In genomic region chr10:113058175-113058961, GRCh38 we compare ENCODE assay signal across 8 cellular contexts.
DNase-seq lines count a peak whose midpoint lies in the region; ATAC-seq and TF ChIP-seq lines count a peak whose summit lies in the region.

No MANE protein-coding gene starts in this region.

- WGBS in smooth muscle cell (ENCODE audit: low lambda C conversion rate): 16% methylated on average over 15 of the region's 15 CpGs

- peak overlapping the region; percentile 80 for H3K4me2 ChIP-seq in smooth muscle cell

- no peaks in the 10 kb centered on the region for H3K36me3 Mint-ChIP-seq in activated naive CD8-positive, alpha-beta T cell treated with anti-CD3 and anti-CD28 coated beads, Interleukin-2, amount 50 U/mL, for 24 hours (ENCODE audit: low read depth)

- peaks cover 32% of the 10 kb centered on the region for H3F3A ChIP-seq in smooth muscle cell (ENCODE audit: low read depth)

- peak; percentile 71 for ATAC-seq in SK-N-SH treated with all-trans-retinoic acid at 6 μM for 48 hours
- peak; percentile 19 for ATAC-seq in left ventricle myocardium superior
- ATAC-seq in activated naive CD8-positive, alpha-beta T cell treated with anti-CD3 and anti-CD28 coated beads, Interleukin-2, amount 50 U/mL, for 24 hours: no peak

- no peaks in the 10 kb centered on the region for H3K27me3 Mint-ChIP-seq in activated naive CD8-positive, alpha-beta T cell treated with anti-CD3 and anti-CD28 coated beads, Interleukin-2, amount 50 U/mL, for 24 hours

- H3K36me3 ChIP-seq in smooth muscle cell (ENCODE audit: low read depth): no peaks in the 10 kb centered on the region

- peaks cover 22% of the 10 kb centered on the region for H4K20me1 ChIP-seq in smooth muscle cell (ENCODE audit: low read depth)

- DNase-seq in HFF-Myc (ENCODE audit: extremely low read depth, low read depth) (no peak), left ventricle myocardium superior (no peak), smooth muscle cell (lab: John Stamatoyannopoulos, UW; ENCODE audit: unreplicated experiment) (no peak), Kasumi-1 (lab: John Stamatoyannopoulos, UW) (no peak), GM19240 (ENCODE audit: insufficient read length, low spot score) (no peak)
- no peak for DNase-seq in stimulated activated CD4-positive, alpha-beta T cell treated with anti-CD3 and anti-CD28 coated beads, Interleukin-1b, Interleukin-23, amount 100 ng/mL, for 48 hours
- no peak for DNase-seq in activated naive CD8-positive, alpha-beta T cell treated with anti-CD3 and anti-CD28 coated beads, Interleukin-2, amount 50 U/mL, for 24 hours

- H3K9me3 ChIP-seq in smooth muscle cell (replicated peaks; ENCODE audit: low read depth): no peaks in the 10 kb centered on the region

- H3K4me3 Mint-ChIP-seq in activated naive CD8-positive, alpha-beta T cell treated with anti-CD3 and anti-CD28 coated beads, Interleukin-2, amount 50 U/mL, for 24 hours: no peak overlapping the region

- peaks cover 86% of the 10 kb centered on the region for H3K4me1 ChIP-seq in smooth muscle cell (ENCODE audit: low read depth)

- H3K9ac ChIP-seq in smooth muscle cell (ENCODE audit: low read depth): peak overlapping the region; percentile 8

- H2AFZ ChIP-seq in smooth muscle cell (ENCODE audit: low read depth): no peak overlapping the region

- peaks cover 35% of the 10 kb centered on the region for H3K79me2 ChIP-seq in smooth muscle cell (ENCODE audit: low read depth)

- intact Hi-C loops in left ventricle myocardium superior (cut with micrococcal nuclease): no loop called here

- TF ChIP-seq CTCF in HFF-Myc (IDR thresholded peaks at IDR 0.05; ENCODE audit: low read depth, low read length, missing control alignments) (no peak), smooth muscle cell (IDR thresholded peaks at IDR 0.05; ENCODE audit: borderline replicate concordance, insufficient read depth, poor library complexity, severe bottlenecking) (no peak)

- H3K27ac ChIP-seq in smooth muscle cell (ENCODE audit: low read depth): peak overlapping the region; percentile 87

- H3K27me3 ChIP-seq in smooth muscle cell (ENCODE audit: low read depth): no peaks in the 10 kb centered on the region

- H3K4me1 Mint-ChIP-seq in activated naive CD8-positive, alpha-beta T cell treated with anti-CD3 and anti-CD28 coated beads, Interleukin-2, amount 50 U/mL, for 24 hours: no peaks in the 10 kb centered on the region

- no peaks in the 10 kb centered on the region for H3K9me3 Mint-ChIP-seq in activated naive CD8-positive, alpha-beta T cell treated with anti-CD3 and anti-CD28 coated beads, Interleukin-2, amount 50 U/mL, for 24 hours

- peak overlapping the region; percentile 12; the same call in 1 of the 2 replicates for H3K4me3 ChIP-seq in HFF-Myc (replicated peaks; ENCODE audit: low read depth, low read length)
- H3K4me3 ChIP-seq in smooth muscle cell: peak overlapping the region; percentile 30

- no peak overlapping the region for H3K27ac Mint-ChIP-seq in activated naive CD8-positive, alpha-beta T cell treated with anti-CD3 and anti-CD28 coated beads, Interleukin-2, amount 50 U/mL, for 24 hours

TF ChIP-seq in SK-N-SH treated with all-trans-retinoic acid at 6 μM for 48 hours, 23 proteins besides CTCF, POLR2A, EP300 and RAD21:
- TF ChIP-seq TCF4 (CRISPR knock-in tag; IDR thresholded peaks at IDR 0.05; ENCODE audit: borderline replicate concordance) (peak; percentile 48; the same call in 1 of the 2 replicates), TSHZ2 (CRISPR knock-in tag; IDR thresholded peaks at IDR 0.05) (peak; percentile 57; the same call in 1 of the 2 replicates), BACH2 (CRISPR knock-in tag; IDR thresholded peaks at IDR 0.05; ENCODE audit: borderline replicate concordance) (no peak)
